Comparison of ENCODE assay signal across 1 cellular context in the genomic region with DNA sequence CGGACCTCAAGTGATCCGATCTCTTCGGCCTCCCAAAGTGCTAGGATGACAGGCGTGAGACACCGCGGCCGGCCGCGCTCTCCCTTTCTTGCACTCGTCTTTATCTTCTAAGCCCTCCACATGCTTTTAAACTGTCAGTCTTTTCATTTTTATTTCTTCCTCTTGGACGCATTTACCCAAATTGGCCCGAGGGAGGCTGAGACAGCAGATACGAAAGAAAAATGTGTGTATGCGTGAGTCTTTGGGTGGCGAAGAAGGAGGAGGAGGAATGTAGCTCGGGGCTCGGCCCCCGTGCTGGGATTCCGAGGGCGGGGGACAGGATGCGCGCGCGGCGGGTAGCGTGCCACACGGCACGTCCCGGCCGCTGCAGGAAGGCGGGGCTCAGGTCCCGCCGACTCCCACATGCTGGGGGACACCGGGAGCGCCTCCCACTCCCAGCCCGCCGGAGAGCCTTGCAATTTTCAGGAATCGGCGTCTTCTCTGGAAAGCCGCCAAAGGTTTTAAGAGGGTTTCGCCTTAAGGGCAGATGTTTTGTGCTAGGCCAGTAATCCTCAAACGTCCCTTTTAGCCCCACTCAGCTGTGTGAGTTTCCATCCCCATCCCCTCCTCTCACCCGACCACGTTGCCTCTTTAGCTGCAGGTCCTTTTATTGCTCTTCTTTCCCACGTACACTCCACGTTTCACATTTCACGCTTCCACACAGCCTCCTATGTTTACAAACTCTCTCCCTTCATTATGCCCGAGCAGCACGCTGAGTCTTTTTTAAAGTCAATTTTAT.
TF ChIP-seq lines count a peak whose summit lies in the region.

No MANE protein-coding gene starts in this region.

TF ChIP-seq in K562, 482 proteins besides CTCF, POLR2A, EP300 and RAD21 (continued from another document and continues in another):
- no peak for TF ChIP-seq NFE2L1 (tag; IDR thresholded peaks at IDR 0.05; ENCODE audit: borderline replicate concordance, low read depth)
- TF ChIP-seq SMAD1 (IDR thresholded peaks at IDR 0.05; ENCODE audit: low read depth, low read length, partially characterized antibody), result no peak
- no peak for TF ChIP-seq NFYB (IDR thresholded peaks at IDR 0.05; ENCODE audit: extremely low read depth, insufficient read length)
- TF ChIP-seq ERF (CRISPR knock-in tag; IDR thresholded peaks at IDR 0.05), result no peak
- no peak for TF ChIP-seq SOX6 (IDR thresholded peaks at IDR 0.05)
- 0 out of 4 replicates have a peak, but pooled peaks of 1 of the 2 experiments have one; percentile 35 for TF ChIP-seq SRF (CRISPR knock-in tag; IDR thresholded peaks at IDR 0.05)
- TF ChIP-seq, protein P1, sequence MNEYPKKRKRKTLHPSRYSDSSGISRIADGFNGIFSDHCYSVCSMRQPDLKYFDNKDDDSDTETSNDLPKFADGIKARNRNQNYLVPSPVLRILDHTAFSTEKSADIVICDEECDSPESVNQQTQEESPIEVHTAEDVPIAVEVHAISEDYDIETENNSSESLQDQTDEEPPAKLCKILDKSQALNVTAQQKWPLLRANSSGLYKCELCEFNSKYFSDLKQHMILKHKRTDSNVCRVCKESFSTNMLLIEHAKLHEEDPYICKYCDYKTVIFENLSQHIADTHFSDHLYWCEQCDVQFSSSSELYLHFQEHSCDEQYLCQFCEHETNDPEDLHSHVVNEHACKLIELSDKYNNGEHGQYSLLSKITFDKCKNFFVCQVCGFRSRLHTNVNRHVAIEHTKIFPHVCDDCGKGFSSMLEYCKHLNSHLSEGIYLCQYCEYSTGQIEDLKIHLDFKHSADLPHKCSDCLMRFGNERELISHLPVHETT (CRISPR knock-in tag; conservative IDR thresholded peaks at IDR 0.05 in 1 of 2, IDR thresholded peaks at IDR 0.05 in 1 of 2), result peak in 1 of 2 experiments; percentile 62; a peak in 2 of 4 replicates
- TF ChIP-seq LCOR (CRISPR knock-in tag; IDR thresholded peaks at IDR 0.05), result 0 out of 2 replicates have a peak, but pooled peaks have one; percentile 27
- no peak for TF ChIP-seq ILK (tag; IDR thresholded peaks at IDR 0.05; ENCODE audit: borderline replicate concordance, low read depth)
- TF ChIP-seq, protein P2, sequence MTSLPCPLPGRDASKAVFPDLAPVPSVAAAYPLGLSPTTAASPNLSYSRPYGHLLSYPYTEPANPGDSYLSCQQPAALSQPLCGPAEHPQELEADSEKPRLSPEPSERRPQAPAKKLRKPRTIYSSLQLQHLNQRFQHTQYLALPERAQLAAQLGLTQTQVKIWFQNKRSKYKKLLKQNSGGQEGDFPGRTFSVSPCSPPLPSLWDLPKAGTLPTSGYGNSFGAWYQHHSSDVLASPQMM (CRISPR knock-in tag; IDR thresholded peaks at IDR 0.05), result no peak
- no peak for TF ChIP-seq ZNF121 (CRISPR knock-in tag; conservative IDR thresholded peaks at IDR 0.05)
- TF ChIP-seq ATF7 (IDR thresholded peaks at IDR 0.05), result 0 out of 2 replicates have a peak, but pooled peaks have one; percentile 44
- no peak for TF ChIP-seq NUFIP1 (IDR thresholded peaks at IDR 0.05; ENCODE audit: partially characterized antibody)
- TF ChIP-seq, protein P3, sequence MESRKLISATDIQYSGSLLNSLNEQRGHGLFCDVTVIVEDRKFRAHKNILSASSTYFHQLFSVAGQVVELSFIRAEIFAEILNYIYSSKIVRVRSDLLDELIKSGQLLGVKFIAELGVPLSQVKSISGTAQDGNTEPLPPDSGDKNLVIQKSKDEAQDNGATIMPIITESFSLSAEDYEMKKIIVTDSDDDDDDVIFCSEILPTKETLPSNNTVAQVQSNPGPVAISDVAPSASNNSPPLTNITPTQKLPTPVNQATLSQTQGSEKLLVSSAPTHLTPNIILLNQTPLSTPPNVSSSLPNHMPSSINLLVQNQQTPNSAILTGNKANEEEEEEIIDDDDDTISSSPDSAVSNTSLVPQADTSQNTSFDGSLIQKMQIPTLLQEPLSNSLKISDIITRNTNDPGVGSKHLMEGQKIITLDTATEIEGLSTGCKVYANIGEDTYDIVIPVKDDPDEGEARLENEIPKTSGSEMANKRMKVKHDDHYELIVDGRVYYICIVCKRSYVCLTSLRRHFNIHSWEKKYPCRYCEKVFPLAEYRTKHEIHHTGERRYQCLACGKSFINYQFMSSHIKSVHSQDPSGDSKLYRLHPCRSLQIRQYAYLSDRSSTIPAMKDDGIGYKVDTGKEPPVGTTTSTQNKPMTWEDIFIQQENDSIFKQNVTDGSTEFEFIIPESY (CRISPR knock-in tag; IDR thresholded peaks at IDR 0.05), result no peak; the same call in 1 of the 2 replicates
- peak; percentile 30; the same call in 1 of the 2 replicates for TF ChIP-seq PHF8 (IDR thresholded peaks at IDR 0.05; ENCODE audit: borderline replicate concordance, low read length)
- TF ChIP-seq MTA2 (IDR thresholded peaks at IDR 0.05; ENCODE audit: low read depth), result no peak
- TF ChIP-seq, protein P4, sequence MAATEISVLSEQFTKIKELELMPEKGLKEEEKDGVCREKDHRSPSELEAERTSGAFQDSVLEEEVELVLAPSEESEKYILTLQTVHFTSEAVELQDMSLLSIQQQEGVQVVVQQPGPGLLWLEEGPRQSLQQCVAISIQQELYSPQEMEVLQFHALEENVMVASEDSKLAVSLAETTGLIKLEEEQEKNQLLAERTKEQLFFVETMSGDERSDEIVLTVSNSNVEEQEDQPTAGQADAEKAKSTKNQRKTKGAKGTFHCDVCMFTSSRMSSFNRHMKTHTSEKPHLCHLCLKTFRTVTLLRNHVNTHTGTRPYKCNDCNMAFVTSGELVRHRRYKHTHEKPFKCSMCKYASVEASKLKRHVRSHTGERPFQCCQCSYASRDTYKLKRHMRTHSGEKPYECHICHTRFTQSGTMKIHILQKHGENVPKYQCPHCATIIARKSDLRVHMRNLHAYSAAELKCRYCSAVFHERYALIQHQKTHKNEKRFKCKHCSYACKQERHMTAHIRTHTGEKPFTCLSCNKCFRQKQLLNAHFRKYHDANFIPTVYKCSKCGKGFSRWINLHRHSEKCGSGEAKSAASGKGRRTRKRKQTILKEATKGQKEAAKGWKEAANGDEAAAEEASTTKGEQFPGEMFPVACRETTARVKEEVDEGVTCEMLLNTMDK (IDR thresholded peaks at IDR 0.05; ENCODE audit: borderline replicate concordance, insufficient read depth, low read depth, low read length, poor library complexity, severe bottlenecking), result no peak
- TF ChIP-seq ZC3H4 (CRISPR knock-in tag; IDR thresholded peaks at IDR 0.05; ENCODE audit: borderline replicate concordance), result no peak
- TF ChIP-seq HNRNPUL1 (IDR thresholded peaks at IDR 0.05; ENCODE audit: low read length), result no peak
- peak; percentile 93 for TF ChIP-seq BHLHE40 (IDR thresholded peaks at IDR 0.05; ENCODE audit: low read length)
- TF ChIP-seq JUND (IDR thresholded peaks at IDR 0.05; ENCODE audit: borderline replicate concordance, low read depth, low read length), result peak; percentile 32; the same call in 1 of the 2 replicates
- no peak; the same call in 2 of the 3 replicates for TF ChIP-seq JUND (tag; IDR thresholded peaks at IDR 0.05; ENCODE audit: borderline replicate concordance, low read depth, low read length)
- TF ChIP-seq OTX1 (CRISPR knock-in tag; IDR thresholded peaks at IDR 0.05), result no peak
- TF ChIP-seq ESRRB (CRISPR knock-in tag; IDR thresholded peaks at IDR 0.05; ENCODE audit: borderline replicate concordance), result no peak
- TF ChIP-seq KAT2B (IDR thresholded peaks at IDR 0.05; ENCODE audit: low read depth, low read length), result no peak
- TF ChIP-seq MEF2A (IDR thresholded peaks at IDR 0.05; ENCODE audit: control insufficient read depth, low read depth, low read length), result no peak
- TF ChIP-seq KDM2B (CRISPR knock-in tag; IDR thresholded peaks at IDR 0.05), result no peak
- TF ChIP-seq FOXA3 (CRISPR knock-in tag; conservative IDR thresholded peaks at IDR 0.05 in 1 of 2, IDR thresholded peaks at IDR 0.05 in 1 of 2), result no peak
- TF ChIP-seq NR0B1 (IDR thresholded peaks at IDR 0.05; ENCODE audit: partially characterized antibody), result no peak
- 0 out of 2 replicates have a peak, but pooled peaks have one; percentile 56 for TF ChIP-seq ZNF589 (CRISPR knock-in tag; IDR thresholded peaks at IDR 0.05; ENCODE audit: low read depth)
- TF ChIP-seq, protein P5, sequence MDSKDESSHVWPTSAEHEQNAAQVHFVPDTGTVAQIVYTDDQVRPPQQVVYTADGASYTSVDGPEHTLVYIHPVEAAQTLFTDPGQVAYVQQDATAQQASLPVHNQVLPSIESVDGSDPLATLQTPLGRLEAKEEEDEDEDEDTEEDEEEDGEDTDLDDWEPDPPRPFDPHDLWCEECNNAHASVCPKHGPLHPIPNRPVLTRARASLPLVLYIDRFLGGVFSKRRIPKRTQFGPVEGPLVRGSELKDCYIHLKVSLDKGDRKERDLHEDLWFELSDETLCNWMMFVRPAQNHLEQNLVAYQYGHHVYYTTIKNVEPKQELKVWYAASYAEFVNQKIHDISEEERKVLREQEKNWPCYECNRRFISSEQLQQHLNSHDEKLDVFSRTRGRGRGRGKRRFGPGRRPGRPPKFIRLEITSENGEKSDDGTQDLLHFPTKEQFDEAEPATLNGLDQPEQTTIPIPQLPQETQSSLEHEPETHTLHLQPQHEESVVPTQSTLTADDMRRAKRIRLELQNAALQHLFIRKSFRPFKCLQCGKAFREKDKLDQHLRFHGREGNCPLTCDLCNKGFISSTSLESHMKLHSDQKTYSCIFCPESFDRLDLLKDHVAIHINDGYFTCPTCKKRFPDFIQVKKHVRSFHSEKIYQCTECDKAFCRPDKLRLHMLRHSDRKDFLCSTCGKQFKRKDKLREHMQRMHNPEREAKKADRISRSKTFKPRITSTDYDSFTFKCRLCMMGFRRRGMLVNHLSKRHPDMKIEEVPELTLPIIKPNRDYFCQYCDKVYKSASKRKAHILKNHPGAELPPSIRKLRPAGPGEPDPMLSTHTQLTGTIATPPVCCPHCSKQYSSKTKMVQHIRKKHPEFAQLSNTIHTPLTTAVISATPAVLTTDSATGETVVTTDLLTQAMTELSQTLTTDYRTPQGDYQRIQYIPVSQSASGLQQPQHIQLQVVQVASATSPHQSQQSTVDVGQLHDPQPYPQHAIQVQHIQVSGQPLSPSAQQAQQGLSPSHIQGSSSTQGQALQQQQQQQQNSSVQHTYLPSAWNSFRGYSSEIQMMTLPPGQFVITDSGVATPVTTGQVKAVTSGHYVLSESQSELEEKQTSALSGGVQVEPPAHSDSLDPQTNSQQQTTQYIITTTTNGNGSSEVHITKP (IDR thresholded peaks at IDR 0.05; ENCODE audit: partially characterized antibody), result peak; percentile 41
- TF ChIP-seq ZNF717 (CRISPR knock-in tag; IDR thresholded peaks at IDR 0.05), result no peak
- no peak for TF ChIP-seq BRCA1 (IDR thresholded peaks at IDR 0.05)
- TF ChIP-seq BRCA1 (CRISPR knock-in tag; IDR thresholded peaks at IDR 0.05), result no peak
- TF ChIP-seq NFIX (CRISPR knock-in tag; IDR thresholded peaks at IDR 0.05; ENCODE audit: low read depth), result no peak
- no peak for TF ChIP-seq ZNF384 (IDR thresholded peaks at IDR 0.05; ENCODE audit: low read depth, low read length)
- TF ChIP-seq, protein P6, sequence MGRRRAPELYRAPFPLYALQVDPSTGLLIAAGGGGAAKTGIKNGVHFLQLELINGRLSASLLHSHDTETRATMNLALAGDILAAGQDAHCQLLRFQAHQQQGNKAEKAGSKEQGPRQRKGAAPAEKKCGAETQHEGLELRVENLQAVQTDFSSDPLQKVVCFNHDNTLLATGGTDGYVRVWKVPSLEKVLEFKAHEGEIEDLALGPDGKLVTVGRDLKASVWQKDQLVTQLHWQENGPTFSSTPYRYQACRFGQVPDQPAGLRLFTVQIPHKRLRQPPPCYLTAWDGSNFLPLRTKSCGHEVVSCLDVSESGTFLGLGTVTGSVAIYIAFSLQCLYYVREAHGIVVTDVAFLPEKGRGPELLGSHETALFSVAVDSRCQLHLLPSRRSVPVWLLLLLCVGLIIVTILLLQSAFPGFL (CRISPR knock-in tag; IDR thresholded peaks at IDR 0.05), result no peak
- TF ChIP-seq MLLT1 (IDR thresholded peaks at IDR 0.05), result 0 out of 4 replicates have a peak, but pooled peaks of 1 of the 2 experiments have one; percentile 46
- TF ChIP-seq PYGO2 (tag; IDR thresholded peaks at IDR 0.05), result no peak
- no peak for TF ChIP-seq ZNF274 (IDR thresholded peaks at IDR 0.05; ENCODE audit: borderline replicate concordance, low read depth, low read length)
- no peak for TF ChIP-seq ZNF583 (CRISPR knock-in tag; IDR thresholded peaks at IDR 0.05)
- no peak for TF ChIP-seq EHMT2 (IDR thresholded peaks at IDR 0.05)
- no peak for TF ChIP-seq ZBTB26 (CRISPR knock-in tag; IDR thresholded peaks at IDR 0.05)
- TF ChIP-seq XRCC4 (IDR thresholded peaks at IDR 0.05; ENCODE audit: extremely low read depth, insufficient read depth, insufficient read length), result no peak
- no peak for TF ChIP-seq ZNF584 (CRISPR knock-in tag; IDR thresholded peaks at IDR 0.05; ENCODE audit: low read depth)
- no peak for TF ChIP-seq SRSF9 (IDR thresholded peaks at IDR 0.05; ENCODE audit: borderline replicate concordance, low read depth, low read length)
- TF ChIP-seq SMARCA4 (IDR thresholded peaks at IDR 0.05), result no peak
- no peak for TF ChIP-seq SP2 (IDR thresholded peaks at IDR 0.05; ENCODE audit: extremely low read depth, low read depth, low read length, poor library complexity, severe bottlenecking)
- TF ChIP-seq YY1 (IDR thresholded peaks at IDR 0.05; ENCODE audit: borderline replicate concordance in 1 of 3, control insufficient read depth in 1 of 3, extremely low read depth in 1 of 3, insufficient read depth in 3 of 3, insufficient read length in 1 of 3, insufficient replicate concordance in 2 of 3, low read depth in 1 of 3, low read length in 2 of 3), result no peak
